8 cellular contexts compared by ENCODE assay signal in the genomic region with DNA sequence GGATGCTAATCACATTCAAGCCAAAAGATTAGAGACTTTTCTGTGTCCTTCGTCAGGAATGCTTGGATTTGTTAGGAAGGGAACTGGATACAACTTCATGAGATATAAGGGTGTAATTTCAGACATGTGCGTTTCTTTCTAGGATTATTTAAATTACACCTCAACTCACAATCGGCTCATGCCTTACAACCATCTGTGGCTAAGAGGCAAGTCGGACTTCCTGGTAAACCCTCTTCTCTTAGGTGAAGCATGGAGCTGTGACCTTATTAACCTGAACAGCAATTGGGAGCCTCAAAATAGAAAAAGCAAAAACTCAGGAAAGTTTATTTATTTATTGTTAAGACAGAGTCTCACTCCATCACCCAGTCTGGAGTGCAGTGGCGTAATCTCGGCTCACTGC.
DNase-seq lines count a peak whose midpoint lies in the region; ATAC-seq and TF ChIP-seq lines count a peak whose summit lies in the region.

No MANE protein-coding gene starts in this region.

- H3K9me3 ChIP-seq in MG63: no peaks in the 10 kb centered on the region

- H3K4me3 Mint-ChIP-seq in CD14-positive monocyte (peak overlapping the region; percentile 91 to 96), nephron (peak overlapping the region; percentile 87 to 90 (median 88))
- peak overlapping the region; percentile 75 for H3K4me3 Mint-ChIP-seq in dendritic cell treated with granulocyte-macrophage colony-stimulating factor and Interleukin-4, amounts not matched to agents 40 ng/mL and 50 ng/mL, for 4 days

- H3K36me3 ChIP-seq in MG63: no peaks in the 10 kb centered on the region

- H3K27me3 Mint-ChIP-seq in CD14-positive monocyte (ENCODE audit: low read depth in 3 of 3): peaks cover 4 to 5% (median 4%) of the 10 kb centered on the region in 3 donors
- peaks cover 8% of the 10 kb centered on the region for H3K27me3 Mint-ChIP-seq in dendritic cell treated with granulocyte-macrophage colony-stimulating factor and Interleukin-4, amounts not matched to agents 40 ng/mL and 50 ng/mL, for 4 days
- H3K27me3 Mint-ChIP-seq in nephron (ENCODE audit: low read depth): peaks cover 14% of the 10 kb centered on the region

- TF ChIP-seq CTCF in CD14-positive monocyte (IDR thresholded peaks at IDR 0.05): no peak
- TF ChIP-seq CTCF in nephron (IDR thresholded peaks at IDR 0.05; ENCODE audit: unreplicated experiment in 3 of 3): no peak

- peaks cover 0 to 2% (median 0%) of the 10 kb centered on the region in 7 donors for H3K9me3 Mint-ChIP-seq in CD14-positive monocyte
- no peaks in the 10 kb centered on the region for H3K9me3 Mint-ChIP-seq in dendritic cell treated with granulocyte-macrophage colony-stimulating factor and Interleukin-4, amounts not matched to agents 40 ng/mL and 50 ng/mL, for 4 days
- no peaks in the 10 kb centered on the region for H3K9me3 Mint-ChIP-seq in nephron

- H3K36me3 Mint-ChIP-seq in CD14-positive monocyte (no peaks in the 10 kb centered on the region), nephron (ENCODE audit: low read depth) (no peaks in the 10 kb centered on the region)
- no peaks in the 10 kb centered on the region for H3K36me3 Mint-ChIP-seq in dendritic cell treated with granulocyte-macrophage colony-stimulating factor and Interleukin-4, amounts not matched to agents 40 ng/mL and 50 ng/mL, for 4 days (ENCODE audit: low read depth)

- peak overlapping the region in 5 of 7 donors; percentile 30 to 90 (median 73) for H3K27ac Mint-ChIP-seq in CD14-positive monocyte
- H3K27ac Mint-ChIP-seq in dendritic cell treated with granulocyte-macrophage colony-stimulating factor and Interleukin-4, amounts not matched to agents 40 ng/mL and 50 ng/mL, for 4 days: no peak overlapping the region
- H3K27ac Mint-ChIP-seq in nephron: no peak overlapping the region

- peak overlapping the region; percentile 45 for H3K4me3 ChIP-seq in MG63

- H3K4me1 Mint-ChIP-seq in CD14-positive monocyte (peaks cover 9% of the 10 kb centered on the region), nephron (peaks cover 5% of the 10 kb centered on the region)
- H3K4me1 Mint-ChIP-seq in dendritic cell treated with granulocyte-macrophage colony-stimulating factor and Interleukin-4, amounts not matched to agents 40 ng/mL and 50 ng/mL, for 4 days (ENCODE audit: low read depth): peaks cover 5% of the 10 kb centered on the region

- intact Hi-C loops in CD14-positive monocyte (cut with micrococcal nuclease): loop anchor here (2.0 to 5.0 kb wide), 3 partner anchors 121 to 161 kb away; no protein-coding TSS in a partner anchor
- intact Hi-C loops in dendritic cell treated with granulocyte-macrophage colony-stimulating factor and Interleukin-4, amounts not matched to agents 40 ng/mL and 50 ng/mL, for 4 days (cut with micrococcal nuclease): loop anchor here (1.0 kb wide), 3 partner anchors 119 to 160 kb away; no protein-coding TSS in a partner anchor

- H3K27me3 ChIP-seq in MG63: no peaks in the 10 kb centered on the region

- no peak for ATAC-seq in GM19328 (IDR thresholded peaks at IDR 0.05; ENCODE audit: unreplicated experiment)

- DNase-seq in CD14-positive monocyte (ENCODE audit: low spot score) (no peak), MG63 (no peak), GF-D8 (lab: John Stamatoyannopoulos, UW) (no peak), RPMI8226 (no peak), epidermal melanocyte (ENCODE audit: insufficient read length, low spot score) (no peak)

Comparison
In these comparisons a context has a peak if more than half of its experiments do, and no peak if none do; other contexts are left out.
1. H3K27ac Mint-ChIP-seq: peak in CD14-positive monocyte (5 of 7); none in dendritic cell treated with granulocyte-macrophage colony-stimulating factor and Interleukin-4, amounts not matched to agents 40 ng/mL and 50 ng/mL, for 4 days (single experiment) and nephron (0 of 3).
2. Peak in every context shown above with its lines, with median percentiles within 50 percentile points of each other: H3K4me3 Mint-ChIP-seq.